ENCODE assay signal across 1 cellular context in the genomic region with DNA sequence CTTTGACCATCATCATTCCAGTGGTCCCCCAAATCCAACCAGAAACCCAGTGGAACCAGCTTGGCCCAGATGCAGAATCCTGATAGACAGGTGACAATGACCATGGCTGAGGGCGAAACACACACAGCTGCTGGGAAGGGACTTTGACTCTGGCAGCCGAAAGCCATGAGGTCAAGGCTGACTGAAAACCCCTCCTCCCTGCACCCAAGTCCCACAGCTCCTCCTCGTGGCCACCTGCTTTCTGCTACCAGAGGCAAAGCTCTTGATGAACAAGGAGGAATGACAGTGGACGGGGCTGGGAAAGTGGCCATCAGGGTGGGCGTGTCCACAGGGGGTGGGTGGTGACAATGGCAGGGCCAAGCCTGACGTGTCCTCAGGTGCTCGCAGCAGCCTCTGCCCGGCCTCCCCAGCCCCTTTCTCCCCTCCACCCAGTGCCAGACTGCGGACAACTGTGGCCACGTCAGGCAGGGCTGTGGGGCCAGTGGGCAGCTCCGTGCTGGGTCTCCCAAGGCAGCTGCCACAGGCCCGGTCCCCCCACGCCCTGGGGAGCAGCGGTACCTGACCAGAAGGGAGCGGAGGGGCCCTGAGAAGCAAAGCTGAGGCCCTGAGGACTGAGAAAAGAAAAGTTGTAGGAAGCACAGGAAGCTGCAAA.
A peak's percentile ranks its signal among the peaks of the same experiment; 100 is the strongest.
TF ChIP-seq lines count a peak whose summit lies in the region.

No MANE protein-coding gene starts in this region.

TF ChIP-seq in HepG2, 621 proteins besides CTCF, POLR2A, EP300 and RAD21 (continued from another document and continues in another):
- TF ChIP-seq SOX13 (IDR thresholded peaks at IDR 0.05) (no peak), SOX13 (CRISPR knock-in tag; conservative IDR thresholded peaks at IDR 0.05 in 1 of 2, IDR thresholded peaks at IDR 0.05 in 1 of 2) (peak in 1 of 2 experiments; percentile 78; a peak in 2 of 4 replicates), ZNF816 (CRISPR knock-in tag; IDR thresholded peaks at IDR 0.05; ENCODE audit: borderline replicate concordance) (no peak), ZNF3 (CRISPR knock-in tag; IDR thresholded peaks at IDR 0.05) (no peak), JUN (CRISPR knock-in tag; IDR thresholded peaks at IDR 0.05) (peak; percentile 81), HDAC2 (CRISPR knock-in tag; IDR thresholded peaks at IDR 0.05) (peak; percentile 90), MAFF (IDR thresholded peaks at IDR 0.05; ENCODE audit: low read depth, low read length) (no peak), PAXIP1 (CRISPR knock-in tag; conservative IDR thresholded peaks at IDR 0.05) (peak; percentile 85), KLF12 (CRISPR knock-in tag; IDR thresholded peaks at IDR 0.05; ENCODE audit: borderline replicate concordance) (0 out of 2 replicates have a peak, but pooled peaks have one; percentile 50), CHD2 (IDR thresholded peaks at IDR 0.05; ENCODE audit: low read depth, low read length) (no peak), HIC2 (CRISPR knock-in tag; IDR thresholded peaks at IDR 0.05; ENCODE audit: low read depth) (peak; percentile 57; the same call in 1 of the 2 replicates), ZBTB3 (CRISPR knock-in tag; IDR thresholded peaks at IDR 0.05; ENCODE audit: borderline replicate concordance, low read depth) (no peak; the same call in 1 of the 2 replicates), ZNF839 (CRISPR knock-in tag; IDR thresholded peaks at IDR 0.05; ENCODE audit: borderline replicate concordance) (no peak), ZNF780A (CRISPR knock-in tag; IDR thresholded peaks at IDR 0.05) (no peak), SUZ12 (IDR thresholded peaks at IDR 0.05; ENCODE audit: low read depth, low read length) (no peak), HHEX (CRISPR knock-in tag; IDR thresholded peaks at IDR 0.05) (no peak), PRMT3 (CRISPR knock-in tag; IDR thresholded peaks at IDR 0.05; ENCODE audit: borderline replicate concordance, low read depth) (no peak), PHF8 (CRISPR knock-in tag; IDR thresholded peaks at IDR 0.05) (no peak; the same call in 1 of the 2 replicates), RFXANK (CRISPR knock-in tag; IDR thresholded peaks at IDR 0.05) (no peak), SETDB1 (CRISPR knock-in tag; IDR thresholded peaks at IDR 0.05; ENCODE audit: borderline replicate concordance) (no peak), HOXD1 (CRISPR knock-in tag; IDR thresholded peaks at IDR 0.05) (peak; percentile 53; the same call in 1 of the 2 replicates), ZMYM2 (CRISPR knock-in tag; IDR thresholded peaks at IDR 0.05) (peak; percentile 77; the same call in 1 of the 2 replicates), ZNF530 (CRISPR knock-in tag; IDR thresholded peaks at IDR 0.05; ENCODE audit: low read depth) (no peak), HNRNPLL (IDR thresholded peaks at IDR 0.05; ENCODE audit: low read depth, low read length, poor library complexity, severe bottlenecking) (no peak), CAMTA2 (CRISPR knock-in tag; IDR thresholded peaks at IDR 0.05; ENCODE audit: borderline replicate concordance) (no peak), ATRX (CRISPR knock-in tag; IDR thresholded peaks at IDR 0.05; ENCODE audit: borderline replicate concordance) (no peak), IKZF5 (CRISPR knock-in tag; IDR thresholded peaks at IDR 0.05) (peak; percentile 58; the same call in 1 of the 2 replicates)
- TF ChIP-seq, protein P1, sequence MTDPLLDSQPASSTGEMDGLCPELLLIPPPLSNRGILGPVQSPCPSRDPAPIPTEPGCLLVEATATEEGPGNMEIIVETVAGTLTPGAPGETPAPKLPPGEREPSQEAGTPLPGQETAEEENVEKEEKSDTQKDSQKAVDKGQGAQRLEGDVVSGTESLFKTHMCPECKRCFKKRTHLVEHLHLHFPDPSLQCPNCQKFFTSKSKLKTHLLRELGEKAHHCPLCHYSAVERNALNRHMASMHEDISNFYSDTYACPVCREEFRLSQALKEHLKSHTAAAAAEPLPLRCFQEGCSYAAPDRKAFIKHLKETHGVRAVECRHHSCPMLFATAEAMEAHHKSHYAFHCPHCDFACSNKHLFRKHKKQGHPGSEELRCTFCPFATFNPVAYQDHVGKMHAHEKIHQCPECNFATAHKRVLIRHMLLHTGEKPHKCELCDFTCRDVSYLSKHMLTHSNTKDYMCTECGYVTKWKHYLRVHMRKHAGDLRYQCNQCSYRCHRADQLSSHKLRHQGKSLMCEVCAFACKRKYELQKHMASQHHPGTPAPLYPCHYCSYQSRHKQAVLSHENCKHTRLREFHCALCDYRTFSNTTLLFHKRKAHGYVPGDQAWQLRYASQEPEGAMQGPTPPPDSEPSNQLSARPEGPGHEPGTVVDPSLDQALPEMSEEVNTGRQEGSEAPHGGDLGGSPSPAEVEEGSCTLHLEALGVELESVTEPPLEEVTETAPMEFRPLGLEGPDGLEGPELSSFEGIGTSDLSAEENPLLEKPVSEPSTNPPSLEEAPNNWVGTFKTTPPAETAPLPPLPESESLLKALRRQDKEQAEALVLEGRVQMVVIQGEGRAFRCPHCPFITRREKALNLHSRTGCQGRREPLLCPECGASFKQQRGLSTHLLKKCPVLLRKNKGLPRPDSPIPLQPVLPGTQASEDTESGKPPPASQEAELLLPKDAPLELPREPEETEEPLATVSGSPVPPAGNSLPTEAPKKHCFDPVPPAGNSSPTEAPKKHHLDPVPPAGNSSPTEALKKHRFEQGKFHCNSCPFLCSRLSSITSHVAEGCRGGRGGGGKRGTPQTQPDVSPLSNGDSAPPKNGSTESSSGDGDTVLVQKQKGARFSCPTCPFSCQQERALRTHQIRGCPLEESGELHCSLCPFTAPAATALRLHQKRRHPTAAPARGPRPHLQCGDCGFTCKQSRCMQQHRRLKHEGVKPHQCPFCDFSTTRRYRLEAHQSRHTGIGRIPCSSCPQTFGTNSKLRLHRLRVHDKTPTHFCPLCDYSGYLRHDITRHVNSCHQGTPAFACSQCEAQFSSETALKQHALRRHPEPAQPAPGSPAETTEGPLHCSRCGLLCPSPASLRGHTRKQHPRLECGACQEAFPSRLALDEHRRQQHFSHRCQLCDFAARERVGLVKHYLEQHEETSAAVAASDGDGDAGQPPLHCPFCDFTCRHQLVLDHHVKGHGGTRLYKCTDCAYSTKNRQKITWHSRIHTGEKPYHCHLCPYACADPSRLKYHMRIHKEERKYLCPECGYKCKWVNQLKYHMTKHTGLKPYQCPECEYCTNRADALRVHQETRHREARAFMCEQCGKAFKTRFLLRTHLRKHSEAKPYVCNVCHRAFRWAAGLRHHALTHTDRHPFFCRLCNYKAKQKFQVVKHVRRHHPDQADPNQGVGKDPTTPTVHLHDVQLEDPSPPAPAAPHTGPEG (CRISPR knock-in tag; IDR thresholded peaks at IDR 0.05): no peak
- TF ChIP-seq, protein P2, sequence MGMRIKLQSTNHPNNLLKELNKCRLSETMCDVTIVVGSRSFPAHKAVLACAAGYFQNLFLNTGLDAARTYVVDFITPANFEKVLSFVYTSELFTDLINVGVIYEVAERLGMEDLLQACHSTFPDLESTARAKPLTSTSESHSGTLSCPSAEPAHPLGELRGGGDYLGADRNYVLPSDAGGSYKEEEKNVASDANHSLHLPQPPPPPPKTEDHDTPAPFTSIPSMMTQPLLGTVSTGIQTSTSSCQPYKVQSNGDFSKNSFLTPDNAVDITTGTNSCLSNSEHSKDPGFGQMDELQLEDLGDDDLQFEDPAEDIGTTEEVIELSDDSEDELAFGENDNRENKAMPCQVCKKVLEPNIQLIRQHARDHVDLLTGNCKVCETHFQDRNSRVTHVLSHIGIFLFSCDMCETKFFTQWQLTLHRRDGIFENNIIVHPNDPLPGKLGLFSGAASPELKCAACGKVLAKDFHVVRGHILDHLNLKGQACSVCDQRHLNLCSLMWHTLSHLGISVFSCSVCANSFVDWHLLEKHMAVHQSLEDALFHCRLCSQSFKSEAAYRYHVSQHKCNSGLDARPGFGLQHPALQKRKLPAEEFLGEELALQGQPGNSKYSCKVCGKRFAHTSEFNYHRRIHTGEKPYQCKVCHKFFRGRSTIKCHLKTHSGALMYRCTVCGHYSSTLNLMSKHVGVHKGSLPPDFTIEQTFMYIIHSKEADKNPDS (CRISPR knock-in tag; IDR thresholded peaks at IDR 0.05): no peak
- TF ChIP-seq, protein P3, sequence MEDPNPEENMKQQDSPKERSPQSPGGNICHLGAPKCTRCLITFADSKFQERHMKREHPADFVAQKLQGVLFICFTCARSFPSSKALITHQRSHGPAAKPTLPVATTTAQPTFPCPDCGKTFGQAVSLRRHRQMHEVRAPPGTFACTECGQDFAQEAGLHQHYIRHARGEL (CRISPR knock-in tag; IDR thresholded peaks at IDR 0.05): no peak
- TF ChIP-seq, protein P4, sequence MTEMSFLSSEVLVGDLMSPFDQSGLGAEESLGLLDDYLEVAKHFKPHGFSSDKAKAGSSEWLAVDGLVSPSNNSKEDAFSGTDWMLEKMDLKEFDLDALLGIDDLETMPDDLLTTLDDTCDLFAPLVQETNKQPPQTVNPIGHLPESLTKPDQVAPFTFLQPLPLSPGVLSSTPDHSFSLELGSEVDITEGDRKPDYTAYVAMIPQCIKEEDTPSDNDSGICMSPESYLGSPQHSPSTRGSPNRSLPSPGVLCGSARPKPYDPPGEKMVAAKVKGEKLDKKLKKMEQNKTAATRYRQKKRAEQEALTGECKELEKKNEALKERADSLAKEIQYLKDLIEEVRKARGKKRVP (CRISPR knock-in tag; IDR thresholded peaks at IDR 0.05): no peak; a peak in 1 of 4 replicates
- TF ChIP-seq, protein P5, sequence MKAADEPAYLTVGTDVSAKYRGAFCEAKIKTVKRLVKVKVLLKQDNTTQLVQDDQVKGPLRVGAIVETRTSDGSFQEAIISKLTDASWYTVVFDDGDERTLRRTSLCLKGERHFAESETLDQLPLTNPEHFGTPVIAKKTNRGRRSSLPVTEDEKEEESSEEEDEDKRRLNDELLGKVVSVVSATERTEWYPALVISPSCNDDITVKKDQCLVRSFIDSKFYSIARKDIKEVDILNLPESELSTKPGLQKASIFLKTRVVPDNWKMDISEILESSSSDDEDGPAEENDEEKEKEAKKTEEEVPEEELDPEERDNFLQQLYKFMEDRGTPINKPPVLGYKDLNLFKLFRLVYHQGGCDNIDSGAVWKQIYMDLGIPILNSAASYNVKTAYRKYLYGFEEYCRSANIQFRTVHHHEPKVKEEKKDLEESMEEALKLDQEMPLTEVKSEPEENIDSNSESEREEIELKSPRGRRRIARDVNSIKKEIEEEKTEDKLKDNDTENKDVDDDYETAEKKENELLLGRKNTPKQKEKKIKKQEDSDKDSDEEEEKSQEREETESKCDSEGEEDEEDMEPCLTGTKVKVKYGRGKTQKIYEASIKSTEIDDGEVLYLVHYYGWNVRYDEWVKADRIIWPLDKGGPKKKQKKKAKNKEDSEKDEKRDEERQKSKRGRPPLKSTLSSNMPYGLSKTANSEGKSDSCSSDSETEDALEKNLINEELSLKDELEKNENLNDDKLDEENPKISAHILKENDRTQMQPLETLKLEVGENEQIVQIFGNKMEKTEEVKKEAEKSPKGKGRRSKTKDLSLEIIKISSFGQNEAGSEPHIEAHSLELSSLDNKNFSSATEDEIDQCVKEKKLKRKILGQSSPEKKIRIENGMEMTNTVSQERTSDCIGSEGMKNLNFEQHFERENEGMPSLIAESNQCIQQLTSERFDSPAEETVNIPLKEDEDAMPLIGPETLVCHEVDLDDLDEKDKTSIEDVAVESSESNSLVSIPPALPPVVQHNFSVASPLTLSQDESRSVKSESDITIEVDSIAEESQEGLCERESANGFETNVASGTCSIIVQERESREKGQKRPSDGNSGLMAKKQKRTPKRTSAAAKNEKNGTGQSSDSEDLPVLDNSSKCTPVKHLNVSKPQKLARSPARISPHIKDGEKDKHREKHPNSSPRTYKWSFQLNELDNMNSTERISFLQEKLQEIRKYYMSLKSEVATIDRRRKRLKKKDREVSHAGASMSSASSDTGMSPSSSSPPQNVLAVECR (CRISPR knock-in tag; IDR thresholded peaks at IDR 0.05; ENCODE audit: borderline replicate concordance): peak; percentile 76; the same call in 1 of the 2 replicates
- TF ChIP-seq, protein P6, sequence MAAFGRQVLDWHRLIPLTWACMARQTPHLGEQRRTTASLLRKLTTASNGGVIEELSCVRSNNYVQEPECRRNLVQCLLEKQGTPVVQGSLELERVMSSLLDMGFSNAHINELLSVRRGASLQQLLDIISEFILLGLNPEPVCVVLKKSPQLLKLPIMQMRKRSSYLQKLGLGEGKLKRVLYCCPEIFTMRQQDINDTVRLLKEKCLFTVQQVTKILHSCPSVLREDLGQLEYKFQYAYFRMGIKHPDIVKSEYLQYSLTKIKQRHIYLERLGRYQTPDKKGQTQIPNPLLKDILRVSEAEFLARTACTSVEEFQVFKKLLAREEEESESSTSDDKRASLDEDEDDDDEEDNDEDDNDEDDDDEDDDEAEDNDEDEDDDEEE (CRISPR knock-in tag; IDR thresholded peaks at IDR 0.05): no peak
